ENCODE assay signal across 9 cellular contexts in genomic region chr19:4067396-4068057, GRCh38.
DNase-seq lines count a peak whose midpoint lies in the region; ATAC-seq, FAIRE-seq and TF ChIP-seq lines count a peak whose summit lies in the region.
"Had no signal": no experiment of that assay in that cellular context is flagged by ENCODE, and none has a peak within 500 bp of the region (broad histone marks: within the 10 kb centered on the region; RNA-seq: fewer than 3 reads in every experiment).

No MANE protein-coding gene starts in this region.

- TF ChIP-seq POLR2A in H54 (IDR thresholded peaks at IDR 0.05; ENCODE audit: low read depth, low read length) = no peak

- FAIRE-seq in H54 (lab: Jason Lieb, UNC) = no peak
- FAIRE-seq: endometrium had no signal

- H3K9ac ChIP-seq in parathyroid adenoma = peak overlapping the region; percentile 87

- H3K27ac ChIP-seq in parathyroid adenoma = peak overlapping the region; percentile 78

- no peaks in the 10 kb centered on the region for H3K36me3 ChIP-seq in parathyroid adenoma (ENCODE audit: control insufficient read depth, insufficient read depth, low read length)

- TF ChIP-seq CTCF in WI38 (IDR thresholded peaks at IDR 0.05; ENCODE audit: low read depth, low read length) (no peak), foreskin fibroblast (IDR thresholded peaks at IDR 0.05; ENCODE audit: low read depth, low read length) (no peak), parathyroid adenoma (IDR thresholded peaks at IDR 0.05) (no peak)

- peak overlapping the region; percentile 97 for H2AFZ ChIP-seq in parathyroid adenoma

- H3K27me3 ChIP-seq in parathyroid adenoma (ENCODE audit: control insufficient read depth, insufficient read depth, low read length) = no peaks in the 10 kb centered on the region

- peaks cover 14% of the 10 kb centered on the region for H3K4me1 ChIP-seq in parathyroid adenoma

- H3K79me2 ChIP-seq in parathyroid adenoma = peaks cover 25% of the 10 kb centered on the region

- peak; percentile 53 for DNase-seq in activated CD4-positive, alpha-beta T cell treated with anti-CD3 and anti-CD28 coated beads, Interleukin-2, amount 50 U/mL, for 1 hour
- DNase-seq in activated CD4-positive, alpha-beta T cell treated with anti-CD3 and anti-CD28 coated beads, Interleukin-2, amount 50 U/mL, for 48 hours = no peak
- DNase-seq in foreskin fibroblast = no peak
- no peak for DNase-seq in NCI-H510A treated with DMSO at 0.1 percent for 48 hours (lab: John Stamatoyannopoulos, UW)
- no peak for DNase-seq in H54 (ENCODE audit: insufficient read length, low spot score)

- no peaks in the 10 kb centered on the region for H3K9me3 ChIP-seq in parathyroid adenoma (ENCODE audit: control insufficient read depth, low read length)

- H3K4me2 ChIP-seq in parathyroid adenoma (ENCODE audit: low read length) = peak overlapping the region; percentile 80

- no peak for ATAC-seq in HG02840 (IDR thresholded peaks at IDR 0.05; ENCODE audit: low FRiP score, unreplicated experiment)

- H3K4me3 ChIP-seq in WI38 (ENCODE audit: low read depth, low read length) (peak overlapping the region; percentile 83), foreskin fibroblast (ENCODE audit: low read depth in 1 of 2, low read length in 2 of 2) (peak overlapping the region; percentile 66 to 81), parathyroid adenoma (ENCODE audit: low read depth, low read length) (peak overlapping the region; percentile 69)
